In the genomic region with DNA sequence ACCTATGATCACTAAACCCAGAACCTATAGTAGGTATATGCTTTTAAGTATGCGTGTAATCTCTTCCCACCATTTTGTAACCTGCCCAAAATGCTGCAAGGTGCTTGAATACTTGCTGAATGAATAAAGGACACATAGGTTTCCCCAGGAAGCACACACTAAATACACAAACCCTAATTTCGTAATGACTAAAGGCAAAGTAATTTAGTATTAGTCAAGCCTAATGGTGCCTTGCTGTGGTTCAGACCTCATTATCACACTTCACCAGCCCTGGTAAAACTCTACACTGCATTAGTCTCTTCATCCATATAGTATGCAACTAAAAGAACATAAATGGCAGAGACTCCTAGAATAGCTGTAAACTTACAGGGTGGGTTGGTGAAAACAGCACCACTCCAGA, we compare ENCODE assay signal across 16 cellular contexts.
A peak's percentile ranks its signal among the peaks of the same experiment; 100 is the strongest.
DNase-seq lines count a peak whose midpoint lies in the region; ATAC-seq and TF ChIP-seq lines count a peak whose summit lies in the region.
"Had no signal": no experiment of that assay in that cellular context is flagged by ENCODE, and none has a peak within 500 bp of the region (broad histone marks: within the 10 kb centered on the region; RNA-seq: fewer than 3 reads in every experiment).

No MANE protein-coding gene starts in this region.

- peak; percentile 52 for DNase-seq in HCEC 1CT
- DNase-seq in RWPE2 (ENCODE audit: low spot score): no peak
- peak; percentile 31 for DNase-seq in epithelial cell of proximal tubule (ENCODE audit: low read depth)
- DNase-seq in renal cortical epithelial cell (ENCODE audit: low read depth): peak; percentile 80
- DNase-seq in GM20000 (ENCODE audit: low spot score): no peak
- no peak for DNase-seq in activated CD4-positive, alpha-beta T cell treated with anti-CD3 and anti-CD28 coated beads, Interleukin-2, amount 50 U/mL, for 1 hour
- DNase-seq in NK-92 treated with Interleukin-12 subunit alpha and Interleukin-12 subunit beta, amount 100 ng/mL, for 24 hours (lab: John Stamatoyannopoulos, UW): no peak
- DNase-seq in NCI-H1417 (lab: John Stamatoyannopoulos, UW): no peak
- DNase-seq: DMS 273 treated with DMSO at 0.1 percent for 48 hours, H9, MV-4-11, NCI-H1436, NCI-H2081 treated with DMSO at 0.1 percent for 48 hours, NCI-H524 treated with DMSO at 0.1 percent for 48 hours, SW 1271 had no signal

- H3K9me3 ChIP-seq in RWPE2 (ENCODE audit: severe bottlenecking): no peaks in the 10 kb centered on the region

- H3K36me3 ChIP-seq in RWPE2 (ENCODE audit: low read depth): no peaks in the 10 kb centered on the region

- ATAC-seq in RWPE2 (ENCODE audit: low read depth): peak; percentile 64

- H3K27me3 ChIP-seq in RWPE2 (ENCODE audit: insufficient read depth, poor library complexity, severe bottlenecking): no peaks in the 10 kb centered on the region

- no peak overlapping the region for H3K27ac ChIP-seq in RWPE2 (ENCODE audit: poor library complexity, severe bottlenecking)
- H3K27ac ChIP-seq: C4-2B had no signal

- H3K4me3 ChIP-seq in RWPE2 (ENCODE audit: severe bottlenecking) (no peak overlapping the region), epithelial cell of proximal tubule (ENCODE audit: low read depth, low read length) (no peak overlapping the region)

- peaks cover 4% of the 10 kb centered on the region for H3K4me1 ChIP-seq in RWPE2 (ENCODE audit: insufficient read depth, poor library complexity, severe bottlenecking)

- TF ChIP-seq CTCF in RWPE2 (IDR thresholded peaks at IDR 0.05; ENCODE audit: poor library complexity, severe bottlenecking) (no peak), epithelial cell of proximal tubule (conservative IDR thresholded peaks at IDR 0.05; ENCODE audit: low read depth, low read length) (no peak), GM20000 (IDR thresholded peaks at IDR 0.05; ENCODE audit: extremely low read depth, missing control alignments) (no peak)

Comparison
In these comparisons a context has a peak if more than half of its experiments do, and no peak if none do; other contexts are left out.
1. DNase-seq: peak in HCEC 1CT (single experiment), epithelial cell of proximal tubule (single experiment) and renal cortical epithelial cell (single experiment); none in RWPE2 (single experiment), GM20000 (single experiment), activated CD4-positive, alpha-beta T cell treated with anti-CD3 and anti-CD28 coated beads, Interleukin-2, amount 50 U/mL, for 1 hour (single experiment), NK-92 treated with Interleukin-12 subunit alpha and Interleukin-12 subunit beta, amount 100 ng/mL, for 24 hours (single experiment) and NCI-H1417 (0 of 3).